ENCODE assay signal across 15 cellular contexts in the genomic region with DNA sequence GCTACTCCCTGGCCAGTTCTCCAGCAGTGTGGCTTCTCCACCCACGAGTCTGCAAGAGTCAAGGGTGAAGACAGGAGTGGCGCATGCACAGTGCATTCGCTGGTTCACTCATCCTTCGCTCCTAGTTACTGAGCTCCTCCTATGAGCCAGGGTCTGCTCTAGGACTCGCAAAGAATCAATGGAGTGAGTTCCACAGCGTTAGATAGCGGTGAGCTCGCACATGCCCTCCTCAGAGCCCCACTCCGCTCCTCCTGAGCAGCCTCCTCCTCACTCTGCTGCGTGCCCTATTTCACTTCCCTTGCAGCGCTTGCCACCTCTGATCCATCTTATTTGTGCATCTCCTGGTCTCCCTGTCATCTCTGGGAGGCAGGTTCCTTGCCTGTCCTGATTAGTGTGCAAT.
DNase-seq lines count a peak whose midpoint lies in the region; ATAC-seq, FAIRE-seq and TF ChIP-seq lines count a peak whose summit lies in the region.
"Had no signal": no experiment of that assay in that cellular context is flagged by ENCODE, and none has a peak within 500 bp of the region (broad histone marks: within the 10 kb centered on the region; RNA-seq: fewer than 3 reads in every experiment).

No MANE protein-coding gene starts in this region.

- H3K4me3 ChIP-seq in BLaER1 treated with 17β-estradiol and CSF1 and Interleukin-3, amounts not matched to agents 10 nM and 100 nM: no peak overlapping the region
- no peak overlapping the region for H3K4me3 ChIP-seq in DND-41 (ENCODE audit: low read depth in 1 of 2, low read length in 2 of 2)
- H3K4me3 ChIP-seq in GM12878: no peak overlapping the region
- H3K4me3 ChIP-seq in uterus: no peak overlapping the region
- H3K4me3 ChIP-seq in neural progenitor cell: no peak overlapping the region
- H3K4me3 ChIP-seq: A549, HAP-1 had no signal

- RAD21 ChIA-PET in GM12878 (lab: Charles Lee; ENCODE audit: unreplicated experiment): interaction anchor here (0.5 kb wide), 1 partner anchor 130 kb away, joined by 3 read pairs; no protein-coding TSS in a partner anchor

- H3K79me2 ChIP-seq in DND-41 (ENCODE audit: insufficient read depth, low read length): peaks cover 15% of the 10 kb centered on the region
- H3K79me2 ChIP-seq in GM12878 (ENCODE audit: control insufficient read depth, insufficient read depth, low read length): no peaks in the 10 kb centered on the region
- H3K79me2 ChIP-seq in neural progenitor cell (ENCODE audit: low read depth): no peaks in the 10 kb centered on the region

- H3F3A ChIP-seq in neural progenitor cell (ENCODE audit: low read depth): no peaks in the 10 kb centered on the region

- H3K9ac ChIP-seq in BLaER1 treated with 17β-estradiol and CSF1 and Interleukin-3, amounts not matched to agents 10 nM and 100 nM: peak overlapping the region in 2 of 11 experiments; percentile 4 to 16; a peak in 2 of 22 replicates
- H3K9ac ChIP-seq in DND-41 (ENCODE audit: low read depth, low read length): no peak overlapping the region
- H3K9ac ChIP-seq in GM12878 (ENCODE audit: control insufficient read depth, insufficient read depth, low read length): no peak overlapping the region
- no peak overlapping the region for H3K9ac ChIP-seq in neural progenitor cell

- intact Hi-C loops in GM12878 (cut with micrococcal nuclease; ENCODE audit: unreplicated experiment) (no loop called here), uterus (cut with DNase I; ENCODE audit: low total_unique reads) (no loop called here)

- TF ChIP-seq POLR2A in GM12878 (IDR thresholded peaks at IDR 0.05; ENCODE audit: low read depth, low read length) (peak; percentile 52; the same call in 1 of the 2 replicates), uterus (IDR thresholded peaks at IDR 0.05) (no peak)

- peaks cover 31 to 79% (median 70%) of the 10 kb centered on the region in 10 experiments for H3K4me1 ChIP-seq in BLaER1 treated with 17β-estradiol and CSF1 and Interleukin-3, amounts not matched to agents 10 nM and 100 nM
- H3K4me1 ChIP-seq in DND-41 (ENCODE audit: insufficient read depth, low read length): peaks cover 41% of the 10 kb centered on the region
- no peaks in the 10 kb centered on the region for H3K4me1 ChIP-seq in GM12878 (ENCODE audit: control insufficient read depth, insufficient read depth, low read length)
- no peaks in the 10 kb centered on the region for H3K4me1 ChIP-seq in uterus
- no peaks in the 10 kb centered on the region for H3K4me1 ChIP-seq in neural progenitor cell
- H3K4me1 ChIP-seq: HAP-1 had no signal

- in situ Hi-C loops in GM12878 (cut with MboI): no loop called here

- 95% methylated on average over 11 of the region's 11 CpGs for WGBS in GM12878 (ENCODE audit: insufficient coverage, insufficient replicate concordance, low lambda C conversion rate, missing lambda C conversion rate)

- H3K36me3 ChIP-seq in BLaER1 treated with 17β-estradiol and CSF1 and Interleukin-3, amounts not matched to agents 10 nM and 100 nM: peaks cover 45 to 100% (median 88%) of the 10 kb centered on the region in 11 experiments
- H3K36me3 ChIP-seq in DND-41 (ENCODE audit: insufficient read depth, low read length) (peaks cover 98% of the 10 kb centered on the region), GM12878 (ENCODE audit: control insufficient read depth in 2 of 2, insufficient read depth in 2 of 2, low read length in 1 of 2) (peaks cover 49 to 67% of the 10 kb centered on the region in 2 experiments), uterus (no peaks in the 10 kb centered on the region), neural progenitor cell (no peaks in the 10 kb centered on the region)

- ATAC-seq in DND-41 (ENCODE audit: insufficient read depth, low read depth) (no peak), GM12878 (no peak), omental fat pad (ENCODE audit: low FRiP score) (no peak)
- ATAC-seq: A549 had no signal

- peaks cover 19% of the 10 kb centered on the region for H3K4me1 Mint-ChIP-seq in nephron progenitor cell
- H3K4me1 Mint-ChIP-seq in neural progenitor cell: no peaks in the 10 kb centered on the region

- no peak overlapping the region for H3K4me3 Mint-ChIP-seq in nephron progenitor cell
- H3K4me3 Mint-ChIP-seq in neural progenitor cell: no peak overlapping the region
- H3K4me3 Mint-ChIP-seq: CD4-positive, alpha-beta T cell had no signal

- H3K9me3 ChIP-seq in BLaER1 treated with 17β-estradiol and CSF1 and Interleukin-3, amounts not matched to agents 10 nM and 100 nM (replicated peaks in 1 of 11): no peaks in the 10 kb centered on the region
- H3K9me3 ChIP-seq in DND-41 (ENCODE audit: insufficient read depth, low read length, severe bottlenecking): no peaks in the 10 kb centered on the region
- H3K9me3 ChIP-seq in GM12878 (replicated peaks; ENCODE audit: control insufficient read depth, insufficient read depth, low read length): no peaks in the 10 kb centered on the region
- H3K9me3 ChIP-seq in uterus: no peaks in the 10 kb centered on the region
- H3K9me3 ChIP-seq in neural progenitor cell (ENCODE audit: low read depth): no peaks in the 10 kb centered on the region
- H3K9me3 ChIP-seq: A549, HAP-1 had no signal

- POLR2A ChIA-PET in GM12878 (lab: Charles Lee): no interaction called here

- no peaks in the 10 kb centered on the region for H3K9me3 Mint-ChIP-seq in nephron progenitor cell
- no peaks in the 10 kb centered on the region for H3K9me3 Mint-ChIP-seq in neural progenitor cell
- H3K9me3 Mint-ChIP-seq: CD4-positive, alpha-beta T cell had no signal

- BruUV-seq in GM12878 (replicated peaks; lab: Mats Ljungman, UMichigan): no TSS peak

- SMC1A ChIA-PET in GM12878 (lab: Charles Lee; ENCODE audit: uncharacterized antibody, unreplicated experiment): interaction anchor here (1.6 kb wide), 1 partner anchor 265 kb away, joined by 3 read pairs; no protein-coding TSS in a partner anchor

- FAIRE-seq in GM12878 (lab: Jason Lieb, UNC): no peak
- FAIRE-seq: A549, H1 had no signal

- H4K20me1 ChIP-seq in BLaER1 treated with 17β-estradiol and CSF1 and Interleukin-3, amounts not matched to agents 10 nM and 100 nM: peaks cover 0 to 36% (median 0%) of the 10 kb centered on the region in 11 experiments; a peak in 2 of 22 replicates
- H4K20me1 ChIP-seq in DND-41 (ENCODE audit: insufficient read depth, low read length) (peaks cover 10% of the 10 kb centered on the region; the same call in 1 of the 2 replicates), GM12878 (ENCODE audit: control insufficient read depth, insufficient read depth) (no peaks in the 10 kb centered on the region), neural progenitor cell (ENCODE audit: low read depth) (peaks cover 4% of the 10 kb centered on the region)

- H3K27ac Mint-ChIP-seq in nephron progenitor cell: peak overlapping the region; percentile 21
- no peak overlapping the region for H3K27ac Mint-ChIP-seq in neural progenitor cell

- TF ChIP-seq CTCF in DND-41 (IDR thresholded peaks at IDR 0.05; ENCODE audit: borderline replicate concordance, extremely low read depth, low read length, poor library complexity, severe bottlenecking) (no peak), GM12878 (IDR thresholded peaks at IDR 0.05 in 2 of 3, conservative IDR thresholded peaks at IDR 0.05 in 1 of 3; ENCODE audit: control insufficient read depth in 2 of 3, extremely low read depth in 1 of 3, insufficient read depth in 1 of 3, low read depth in 3 of 3, low read length in 3 of 3) (no peak), nephron progenitor cell (IDR thresholded peaks at IDR 0.05) (no peak), uterus (IDR thresholded peaks at IDR 0.05) (no peak), neural progenitor cell (IDR thresholded peaks at IDR 0.05) (no peak), omental fat pad (IDR thresholded peaks at IDR 0.05) (no peak)

- DNase-seq in DND-41: no peak
- no peak for DNase-seq in GM12878 (ENCODE audit: low read depth, low spot score)
- DNase-seq in nephron progenitor cell: no peak
- DNase-seq in uterus: no peak
- no peak for DNase-seq in neural progenitor cell (ENCODE audit: low spot score)
- DNase-seq in omental fat pad (ENCODE audit: low spot score): no peak
- no peak for DNase-seq in GDM1 (lab: John Stamatoyannopoulos, UW)
- DNase-seq: Calu3; CD4-positive, alpha-beta T cell; DMS 273 treated with DMSO at 0.1 percent for 48 hours had no signal

- peaks cover 15% of the 10 kb centered on the region for H3K36me3 Mint-ChIP-seq in nephron progenitor cell (ENCODE audit: low read depth)
- H3K36me3 Mint-ChIP-seq in neural progenitor cell: peaks cover 18% of the 10 kb centered on the region

- TF ChIP-seq EP300 in GM12878 (IDR thresholded peaks at IDR 0.05; ENCODE audit: borderline replicate concordance in 1 of 2, control insufficient read depth in 1 of 2, low read depth in 2 of 2, low read length in 2 of 2): no peak

- H3K27ac ChIP-seq in BLaER1 treated with 17β-estradiol and CSF1 and Interleukin-3, amounts not matched to agents 10 nM and 100 nM: peak overlapping the region in 7 of 11 experiments; percentile 26 to 60 (median 38); a peak in 11 of 22 replicates
- H3K27ac ChIP-seq in DND-41 (ENCODE audit: low read length) (peak overlapping the region; percentile 17), GM12878 (ENCODE audit: control insufficient read depth, insufficient read depth) (no peak overlapping the region), uterus (no peak overlapping the region), neural progenitor cell (no peak overlapping the region)
- H3K27ac ChIP-seq: A549, HL-60 had no signal

- H3K4me2 ChIP-seq in BLaER1 treated with 17β-estradiol and CSF1 and Interleukin-3, amounts not matched to agents 10 nM and 100 nM: peak overlapping the region in 8 of 11 experiments; percentile 7 to 57 (median 33); a peak in 10 of 22 replicates
- no peak overlapping the region for H3K4me2 ChIP-seq in DND-41 (ENCODE audit: insufficient read depth, low read length)
- no peak overlapping the region for H3K4me2 ChIP-seq in GM12878 (ENCODE audit: control insufficient read depth, insufficient read depth)
- no peak overlapping the region for H3K4me2 ChIP-seq in neural progenitor cell
- H3K4me2 ChIP-seq: A549 had no signal

- no peak overlapping the region for H2AFZ ChIP-seq in DND-41 (ENCODE audit: low read depth, low read length)
- no peak overlapping the region for H2AFZ ChIP-seq in GM12878 (ENCODE audit: control insufficient read depth, low read depth, low read length)
- H2AFZ ChIP-seq in neural progenitor cell (replicated peaks): no peak overlapping the region

- CTCF ChIA-PET in GM12878 (lab: Yijun Ruan, JAX): interaction anchor here (0.7 to 2.1 kb wide), 2 partner anchors 64 to 96 kb away, joined by 3 to 10 read pairs; no protein-coding TSS in a partner anchor

- H3K27me3 ChIP-seq in BLaER1 treated with 17β-estradiol and CSF1 and Interleukin-3, amounts not matched to agents 10 nM and 100 nM: no peaks in the 10 kb centered on the region
- H3K27me3 ChIP-seq in DND-41 (ENCODE audit: insufficient read depth, low read length, poor library complexity) (no peaks in the 10 kb centered on the region), GM12878 (replicated peaks in 1 of 2; ENCODE audit: control insufficient read depth in 2 of 2, insufficient read depth in 2 of 2, low read length in 1 of 2) (no peaks in the 10 kb centered on the region), uterus (no peaks in the 10 kb centered on the region), neural progenitor cell (no peaks in the 10 kb centered on the region)

- H3K27me3 Mint-ChIP-seq in nephron progenitor cell (ENCODE audit: low read depth, poor library complexity) (no peaks in the 10 kb centered on the region), neural progenitor cell (ENCODE audit: insufficient read depth, low read depth) (peaks cover 2% of the 10 kb centered on the region)
- H3K27me3 Mint-ChIP-seq: CD4-positive, alpha-beta T cell had no signal

- no peak for TF ChIP-seq RAD21 in GM12878 (IDR thresholded peaks at IDR 0.05; ENCODE audit: insufficient read depth, low read depth, low read length)

Comparison
In these comparisons a context has a peak if more than half of its experiments do, and no peak if none do; other contexts are left out.
1. H3K27ac ChIP-seq: peak in BLaER1 treated with 17β-estradiol and CSF1 and Interleukin-3, amounts not matched to agents 10 nM and 100 nM (7 of 11) and DND-41 (single experiment); none in GM12878 (single experiment), uterus (0 of 2) and neural progenitor cell (single experiment).
2. H3K4me2 ChIP-seq: peak in BLaER1 treated with 17β-estradiol and CSF1 and Interleukin-3, amounts not matched to agents 10 nM and 100 nM (8 of 11); none in DND-41 (single experiment), GM12878 (single experiment) and neural progenitor cell (single experiment).